ENCODE assay signal across 14 cellular contexts in genomic region chrX:56000169-56000568, GRCh38.
DNase-seq lines count a peak whose midpoint lies in the region; ATAC-seq, FAIRE-seq and TF ChIP-seq lines count a peak whose summit lies in the region.
"Had no signal": no experiment of that assay in that cellular context is flagged by ENCODE, and none has a peak within 500 bp of the region (broad histone marks: within the 10 kb centered on the region; RNA-seq: fewer than 3 reads in every experiment).

No MANE protein-coding gene starts in this region.

- H3K4me1 Mint-ChIP-seq in Calu3 (ENCODE audit: low read depth, unreplicated experiment): no peaks in the 10 kb centered on the region

- no peaks in the 10 kb centered on the region for H3K27me3 Mint-ChIP-seq in Calu3 (ENCODE audit: unreplicated experiment)

- FAIRE-seq in GM19239 (lab: Jason Lieb, UNC): peak; percentile 14

- no peak for ATAC-seq in HG03342 (IDR thresholded peaks at IDR 0.05; ENCODE audit: unreplicated experiment)
- ATAC-seq: HCT116, PC-3 had no signal

- no peaks in the 10 kb centered on the region for H3K36me3 Mint-ChIP-seq in Calu3 (ENCODE audit: insufficient read depth, unreplicated experiment)

- no peak for TF ChIP-seq CTCF in Calu3 (IDR thresholded peaks at IDR 0.05; ENCODE audit: unreplicated experiment)

- no peak overlapping the region for H3K27ac Mint-ChIP-seq in Calu3 (ENCODE audit: unreplicated experiment)

- no TSS peak for BruUV-seq in Calu3 (replicated peaks; lab: Mats Ljungman, UMichigan)

- CTCF ChIA-PET in Calu3 (lab: Charles Lee): interaction anchor here (0.7 kb wide), 1 partner anchor 740 kb away, joined by 3 read pairs; no protein-coding TSS in a partner anchor

- DNase-seq in AG08395 (ENCODE audit: low spot score) (peak; percentile 32), GM19239 (ENCODE audit: insufficient read length, low spot score) (no peak), dermis blood vessel endothelial cell (peak; percentile 0), glomerular visceral epithelial cell (ENCODE audit: extremely low spot score) (peak; percentile 0), Calu3 (no peak)
- no peak for DNase-seq in stimulated activated CD4-positive, alpha-beta T cell treated with anti-CD3 and anti-CD28 coated beads, Interleukin-2, amount 100 ng/mL, for 24 hours
- no peak for DNase-seq in activated CD8-positive, alpha-beta memory T cell treated with anti-CD3 and anti-CD28 coated beads, Interleukin-2, amount 50 U/mL, for 4 hours
- DNase-seq: MV-4-11, NCI-H1417, NCI-H187 treated with DMSO at 0.1 percent for 48 hours, NCI-H82, PC-3 had no signal

- intact Hi-C loops in Calu3 (cut with micrococcal nuclease; ENCODE audit: unreplicated experiment): no loop called here

- H3K4me3 Mint-ChIP-seq in Calu3 (ENCODE audit: low read depth, unreplicated experiment): no peak overlapping the region

- H3K9me3 Mint-ChIP-seq in Calu3 (ENCODE audit: low read depth, unreplicated experiment): peaks cover 5% of the 10 kb centered on the region

Comparison
In these comparisons a context has a peak if more than half of its experiments do, and no peak if none do; other contexts are left out.
1. DNase-seq: peak in AG08395 (single experiment), dermis blood vessel endothelial cell (single experiment) and glomerular visceral epithelial cell (single experiment); none in GM19239 (single experiment), stimulated activated CD4-positive, alpha-beta T cell treated with anti-CD3 and anti-CD28 coated beads, Interleukin-2, amount 100 ng/mL, for 24 hours (0 of 2), Calu3 (single experiment) and activated CD8-positive, alpha-beta memory T cell treated with anti-CD3 and anti-CD28 coated beads, Interleukin-2, amount 50 U/mL, for 4 hours (single experiment).